In the genomic region with DNA sequence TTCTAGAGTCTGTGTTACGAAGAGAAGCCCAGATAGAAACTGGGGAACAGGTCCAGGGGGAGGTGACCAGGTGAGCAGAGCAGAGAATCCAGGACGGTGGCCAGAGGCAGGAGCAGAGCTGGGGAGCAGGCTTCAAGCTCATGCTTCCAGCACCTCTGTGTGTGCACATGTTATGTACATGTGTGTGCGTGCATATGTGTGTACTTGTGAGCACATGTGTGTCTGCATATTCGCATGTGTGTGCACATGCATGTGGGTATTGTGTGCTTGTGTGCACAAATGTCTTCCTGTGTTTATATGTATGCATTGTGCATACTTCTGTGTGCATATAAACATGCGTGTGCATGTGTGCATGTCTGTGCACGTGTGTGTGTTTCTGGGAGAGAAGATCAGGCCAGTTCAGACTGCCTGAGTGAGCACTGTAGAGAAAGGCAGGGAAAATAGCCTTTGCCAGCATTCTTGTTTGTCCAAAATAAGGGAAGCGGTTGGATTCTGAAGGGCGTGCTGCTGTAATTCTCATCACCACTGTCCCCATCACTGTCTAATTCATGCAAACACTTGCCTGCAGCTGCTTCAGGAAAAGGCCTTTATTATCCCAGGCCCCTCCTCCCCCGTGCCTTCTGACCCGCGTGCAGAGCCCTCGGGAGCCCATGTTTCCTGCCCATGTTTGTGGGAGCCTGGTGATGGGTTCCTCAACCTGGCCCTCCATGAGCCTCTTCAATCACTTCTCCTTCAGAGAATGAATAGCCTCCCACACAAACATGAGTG, we compare ENCODE assay signal across 1 cellular context.
TF ChIP-seq lines count a peak whose summit lies in the region.

No MANE protein-coding gene starts in this region.

TF ChIP-seq in HepG2, 621 proteins besides CTCF, POLR2A, EP300 and RAD21 (continued from another document):
- no peak for TF ChIP-seq ZBED4 (CRISPR knock-in tag; IDR thresholded peaks at IDR 0.05; ENCODE audit: borderline replicate concordance)
- TF ChIP-seq SP140L (CRISPR knock-in tag; IDR thresholded peaks at IDR 0.05; ENCODE audit: borderline replicate concordance): no peak
- no peak for TF ChIP-seq ZNF256 (CRISPR knock-in tag; conservative IDR thresholded peaks at IDR 0.05)
- TF ChIP-seq ZNF383 (CRISPR knock-in tag; IDR thresholded peaks at IDR 0.05; ENCODE audit: borderline replicate concordance): no peak
